In the genomic region with DNA sequence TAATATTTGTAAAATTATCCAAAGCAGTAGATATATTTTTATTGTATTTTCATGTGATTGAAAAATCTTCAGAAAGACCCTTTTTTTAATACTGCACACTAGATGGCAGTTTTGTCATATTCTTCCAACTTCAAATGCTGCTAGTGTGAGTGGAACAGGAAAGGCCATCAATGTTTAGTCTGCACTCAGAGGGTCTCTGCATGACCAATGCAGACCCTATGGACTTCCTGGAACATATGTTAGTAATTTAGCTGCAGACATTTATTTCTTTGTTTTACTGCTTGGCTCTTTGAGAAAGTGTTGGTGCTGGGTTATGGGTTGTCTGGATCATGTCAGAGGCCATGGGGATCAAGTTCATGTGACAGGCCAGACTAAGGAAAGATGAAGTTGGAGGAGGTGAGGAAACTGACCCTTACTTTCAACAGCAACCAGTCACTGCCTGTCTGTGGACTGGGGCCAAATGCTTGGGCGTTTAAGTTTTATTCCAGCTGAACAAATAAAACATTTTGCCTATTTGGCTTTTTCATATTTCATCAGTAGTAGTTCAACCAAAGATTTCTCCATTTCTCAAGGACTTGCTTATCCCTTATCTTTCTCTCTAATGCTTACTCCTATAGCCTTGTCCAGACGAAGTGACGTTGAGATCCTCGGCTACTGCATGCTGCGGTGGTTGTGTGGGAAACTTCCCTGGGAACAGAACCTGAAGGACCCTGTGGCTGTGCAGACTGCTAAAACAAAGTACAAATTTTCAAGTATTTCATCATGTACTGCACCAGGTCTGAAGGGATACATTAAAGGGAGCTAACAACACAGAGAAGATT, we compare ENCODE assay signal across 10 cellular contexts.
DNase-seq lines count a peak whose midpoint lies in the region; ATAC-seq, FAIRE-seq and TF ChIP-seq lines count a peak whose summit lies in the region.
"Had no signal": no experiment of that assay in that cellular context is flagged by ENCODE, and none has a peak within 500 bp of the region (broad histone marks: within the 10 kb centered on the region; RNA-seq: fewer than 3 reads in every experiment).

No MANE protein-coding gene starts in this region.

- H3K36me3 Mint-ChIP-seq in activated CD4-positive, alpha-beta memory T cell treated with anti-CD3 and anti-CD28 coated beads, Interleukin-2, amount 10 ng/mL, durations not matched to agents 7 days and 5 days (ENCODE audit: low read depth): peaks cover 11% of the 10 kb centered on the region
- H3K36me3 Mint-ChIP-seq in endodermal cell (ENCODE audit: low read depth): peaks cover 19% of the 10 kb centered on the region

- in situ Hi-C loops in GM13977 (cut with MboI; ENCODE audit: low pct_unique_long_range_greater_than_20kb, low sequenced_read_pairs, unreplicated experiment): no loop called here

- H3K9me3 ChIP-seq in fibroblast of lung (ENCODE audit: control insufficient read depth, insufficient read depth, low read depth, low read length): no peaks in the 10 kb centered on the region
- no peaks in the 10 kb centered on the region for H3K9me3 ChIP-seq in pancreas
- no peaks in the 10 kb centered on the region for H3K9me3 ChIP-seq in endodermal cell (ENCODE audit: control insufficient read depth, low read length)

- H4K20me1 ChIP-seq in fibroblast of lung (ENCODE audit: control insufficient read depth, extremely low read depth, insufficient read depth, low read length): no peaks in the 10 kb centered on the region

- peak; percentile 10 for TF ChIP-seq CTCF in GM13977 (IDR thresholded peaks at IDR 0.05; ENCODE audit: extremely low read depth, insufficient read depth, missing control alignments)
- peak; percentile 34 to 39 for TF ChIP-seq CTCF in fibroblast of lung (conservative IDR thresholded peaks at IDR 0.05 in 1 of 2, IDR thresholded peaks at IDR 0.05 in 1 of 2; ENCODE audit: low read depth in 1 of 2, low read length in 2 of 2)
- TF ChIP-seq CTCF in pancreas (IDR thresholded peaks at IDR 0.05): no peak
- no peak for TF ChIP-seq CTCF in endodermal cell (conservative IDR thresholded peaks at IDR 0.05)

- H3K4me1 Mint-ChIP-seq in activated CD4-positive, alpha-beta memory T cell treated with anti-CD3 and anti-CD28 coated beads, Interleukin-2, amount 10 ng/mL, durations not matched to agents 7 days and 5 days: no peaks in the 10 kb centered on the region
- H3K4me1 Mint-ChIP-seq in endodermal cell: no peaks in the 10 kb centered on the region

- POLR2A ChIA-PET in activated CD4-positive, alpha-beta memory T cell treated with anti-CD3 and anti-CD28 coated beads, Interleukin-2, amount 10 ng/mL, durations not matched to agents 7 days and 5 days (lab: Charles Lee): no interaction called here

- no peaks in the 10 kb centered on the region for H3K9me3 Mint-ChIP-seq in activated CD4-positive, alpha-beta memory T cell treated with anti-CD3 and anti-CD28 coated beads, Interleukin-2, amount 10 ng/mL, durations not matched to agents 7 days and 5 days
- H3K9me3 Mint-ChIP-seq in endodermal cell: no peaks in the 10 kb centered on the region
- H3K9me3 Mint-ChIP-seq: T-helper 1 cell treated with Interleukin-12 subunit alpha and Interleukin-12 subunit beta and Interleukin-4 antibody, amounts not matched to agents 30 μg/mL and 1 μg/mL, for 36 hours had no signal

- H2AFZ ChIP-seq in fibroblast of lung (ENCODE audit: low read length): no peak overlapping the region

- no peaks in the 10 kb centered on the region for H3K27me3 ChIP-seq in fibroblast of lung (ENCODE audit: control insufficient read depth, insufficient read depth, low read length)
- no peaks in the 10 kb centered on the region for H3K27me3 ChIP-seq in pancreas
- H3K27me3 ChIP-seq in endodermal cell (ENCODE audit: control insufficient read depth, insufficient read depth, low read length, poor library complexity, severe bottlenecking): no peaks in the 10 kb centered on the region

- CTCF ChIA-PET in activated CD4-positive, alpha-beta memory T cell treated with anti-CD3 and anti-CD28 coated beads, Interleukin-2, amount 10 ng/mL, durations not matched to agents 7 days and 5 days (lab: Charles Lee): interaction anchor here (1.1 kb wide), 1 partner anchor 14 kb away, joined by 4 read pairs; no protein-coding TSS in a partner anchor

- H3K27ac ChIP-seq in fibroblast of lung (ENCODE audit: insufficient read depth, low read length) (peak overlapping the region; percentile 27), pancreas (peak overlapping the region in 1 of 4 donors; percentile 30), endodermal cell (ENCODE audit: low read depth, low read length) (no peak overlapping the region)
- H3K27ac ChIP-seq: HL-60 had no signal

- H3K9ac ChIP-seq in fibroblast of lung (ENCODE audit: insufficient read depth, low read length): no peak overlapping the region
- H3K9ac ChIP-seq in endodermal cell (ENCODE audit: extremely low read depth, low read length, poor library complexity, severe bottlenecking): no peak overlapping the region

- WGBS in pancreas, 2 donors: 21 to 24% methylated on average over 5 of the region's 5 CpGs
- 94 to 100% methylated on average over 3 to 5 of the region's 5 CpGs for WGBS in endodermal cell (ENCODE audit: insufficient coverage in 1 of 2, insufficient read length in 1 of 2), 2 experiments

- ATAC-seq in pancreas (peak; percentile 81 to 92 (median 91)), HG03565 (IDR thresholded peaks at IDR 0.05; ENCODE audit: unreplicated experiment) (no peak)

- no peak for FAIRE-seq in pancreas (lab: Jason Lieb, UNC)

- no peak overlapping the region for H3K27ac Mint-ChIP-seq in activated CD4-positive, alpha-beta memory T cell treated with anti-CD3 and anti-CD28 coated beads, Interleukin-2, amount 10 ng/mL, durations not matched to agents 7 days and 5 days
- H3K27ac Mint-ChIP-seq in endodermal cell: no peak overlapping the region
- H3K27ac Mint-ChIP-seq: T-helper 1 cell treated with Interleukin-12 subunit alpha and Interleukin-12 subunit beta and Interleukin-4 antibody, amounts not matched to agents 30 μg/mL and 1 μg/mL, for 36 hours had no signal

- H3K79me2 ChIP-seq in fibroblast of lung (ENCODE audit: control insufficient read depth, insufficient read depth, low read length): no peaks in the 10 kb centered on the region

- no peaks in the 10 kb centered on the region for H3K36me3 ChIP-seq in fibroblast of lung (ENCODE audit: control insufficient read depth, insufficient read depth, low read length)
- H3K36me3 ChIP-seq in pancreas: no peaks in the 10 kb centered on the region
- H3K36me3 ChIP-seq in endodermal cell (ENCODE audit: control insufficient read depth, insufficient read depth, low read length): peaks cover 9% of the 10 kb centered on the region

- H3K4me3 ChIP-seq in fibroblast of lung (replicated peaks in 1 of 4; ENCODE audit: control extremely low read depth in 1 of 4, insufficient read depth in 1 of 4, low read depth in 3 of 4, low read length in 4 of 4): no peak overlapping the region
- no peak overlapping the region for H3K4me3 ChIP-seq in pancreas
- H3K4me3 ChIP-seq in endodermal cell (ENCODE audit: low read length): no peak overlapping the region

- H3K27me3 Mint-ChIP-seq in activated CD4-positive, alpha-beta memory T cell treated with anti-CD3 and anti-CD28 coated beads, Interleukin-2, amount 10 ng/mL, durations not matched to agents 7 days and 5 days: no peaks in the 10 kb centered on the region
- no peaks in the 10 kb centered on the region for H3K27me3 Mint-ChIP-seq in endodermal cell (ENCODE audit: insufficient read depth)

- H3K4me1 ChIP-seq in fibroblast of lung (ENCODE audit: control insufficient read depth, extremely low read depth, insufficient read depth, low read length) (peaks cover 5% of the 10 kb centered on the region), pancreas (peaks cover 0 to 13% (median 3%) of the 10 kb centered on the region in 3 donors), endodermal cell (ENCODE audit: control insufficient read depth, insufficient read depth, low read length) (no peaks in the 10 kb centered on the region)

- no peak overlapping the region for H3K4me2 ChIP-seq in fibroblast of lung (ENCODE audit: extremely low read depth, insufficient read depth, low read length)

- H3K4me3 Mint-ChIP-seq in activated CD4-positive, alpha-beta memory T cell treated with anti-CD3 and anti-CD28 coated beads, Interleukin-2, amount 10 ng/mL, durations not matched to agents 7 days and 5 days: no peak overlapping the region
- H3K4me3 Mint-ChIP-seq in endodermal cell: no peak overlapping the region
- H3K4me3 Mint-ChIP-seq: T-helper 1 cell treated with Interleukin-12 subunit alpha and Interleukin-12 subunit beta and Interleukin-4 antibody, amounts not matched to agents 30 μg/mL and 1 μg/mL, for 36 hours had no signal

- intact Hi-C loops in pancreas (cut with DNase I): no loop called here

- DNase-seq in GM13977 (ENCODE audit: low spot score) (no peak), OCI-M1 (lab: John Stamatoyannopoulos, UW) (peak; percentile 28), fibroblast of lung (ENCODE audit: low read depth in 2 of 2) (peak; percentile 70 to 95), pancreas (peak in 5 of 6 donors; percentile 35 to 79 (median 52)), NCI-H1436 treated with DMSO at 0.1 percent for 48 hours (lab: John Stamatoyannopoulos, UW) (no peak), endodermal cell (no peak)
- DNase-seq in activated CD4-positive, alpha-beta memory T cell treated with anti-CD3 and anti-CD28 coated beads, Interleukin-2, amount 10 ng/mL, durations not matched to agents 7 days and 5 days: no peak

Comparison
In these comparisons a context has a peak if more than half of its experiments do, and no peak if none do; other contexts are left out.
1. DNase-seq: peak in OCI-M1 (single experiment), fibroblast of lung (2 of 2) and pancreas (5 of 6); none in GM13977 (single experiment), NCI-H1436 treated with DMSO at 0.1 percent for 48 hours (single experiment), activated CD4-positive, alpha-beta memory T cell treated with anti-CD3 and anti-CD28 coated beads, Interleukin-2, amount 10 ng/mL, durations not matched to agents 7 days and 5 days (single experiment) and endodermal cell (single experiment).
2. CTCF ChIP-seq: peak in GM13977 (single experiment) and fibroblast of lung (2 of 2); none in pancreas (0 of 4) and endodermal cell (single experiment).